13 cellular contexts compared by ENCODE assay signal in genomic region chr16:48053346-48053745, GRCh38.
DNase-seq lines count a peak whose midpoint lies in the region; ATAC-seq, FAIRE-seq and TF ChIP-seq lines count a peak whose summit lies in the region.
"Had no signal": no experiment of that assay in that cellular context is flagged by ENCODE, and none has a peak within 500 bp of the region (broad histone marks: within the 10 kb centered on the region; RNA-seq: fewer than 3 reads in every experiment).

No MANE protein-coding gene starts in this region.

- no peak for TF ChIP-seq CTCF in endothelial cell of umbilical vein (IDR thresholded peaks at IDR 0.05; ENCODE audit: extremely low read depth in 1 of 2, insufficient read depth in 1 of 2, low read depth in 1 of 2, low read length in 2 of 2)

- no peaks in the 10 kb centered on the region for H3K36me3 Mint-ChIP-seq in stimulated activated effector memory CD8-positive, alpha-beta T cell treated with anti-CD3 and anti-CD28 coated beads, Interleukin-12 subunit alpha, Interleukin-12 subunit beta, amount 100 ng/mL, for 72 hours

- no peaks in the 10 kb centered on the region for H3K4me1 ChIP-seq in endothelial cell of umbilical vein (ENCODE audit: control insufficient read depth, extremely low read depth, insufficient read depth, low read length)

- BruUV-seq in endothelial cell of umbilical vein (replicated peaks; lab: Mats Ljungman, UMichigan): no TSS peak

- no peaks in the 10 kb centered on the region for H3K36me3 ChIP-seq in endothelial cell of umbilical vein (ENCODE audit: control insufficient read depth in 2 of 2, extremely low read depth in 1 of 2, insufficient read depth in 2 of 2, low read length in 2 of 2)
- H3K36me3 ChIP-seq: heart right ventricle had no signal

- intact Hi-C loops in endothelial cell of umbilical vein (cut with micrococcal nuclease): loop anchor here (10.0 kb wide), 1 partner anchor 1109 kb away; no protein-coding TSS in a partner anchor

- no peak overlapping the region for H3K4me3 ChIP-seq in endothelial cell of umbilical vein (replicated peaks in 1 of 3; ENCODE audit: insufficient read depth in 1 of 3, low read depth in 1 of 3, low read length in 3 of 3)
- H3K4me3 ChIP-seq: heart right ventricle had no signal

- H3K4me2 ChIP-seq in endothelial cell of umbilical vein (ENCODE audit: insufficient read depth, low read length): no peak overlapping the region

- FAIRE-seq in endothelial cell of umbilical vein (lab: Jason Lieb, UNC): no peak

- CTCF ChIA-PET in endothelial cell of umbilical vein (lab: Charles Lee): interaction anchor here (0.7 to 6.0 kb wide), 5 partner anchors 43 to 1015 kb away, joined by 3 to 199 read pairs (median 4); partner anchors contain the start of gene NETO2

- dilution Hi-C loops in endothelial cell of umbilical vein (cut with MboI; ENCODE audit: extremely low pct_ligation_motif_present, low sequenced_read_pairs): no loop called here

- no peaks in the 10 kb centered on the region for H4K20me1 ChIP-seq in endothelial cell of umbilical vein (replicated peaks; ENCODE audit: control insufficient read depth, extremely low read depth, insufficient read depth, low read length)

- peaks cover 0 to 2% of the 10 kb centered on the region in 2 experiments for H3K27me3 ChIP-seq in endothelial cell of umbilical vein (ENCODE audit: control insufficient read depth in 2 of 2, insufficient read depth in 2 of 2, low read length in 2 of 2)

- H3K79me2 ChIP-seq in endothelial cell of umbilical vein (ENCODE audit: control insufficient read depth, insufficient read depth, low read length): no peaks in the 10 kb centered on the region

- H3K9me3 Mint-ChIP-seq in stimulated activated effector memory CD8-positive, alpha-beta T cell treated with anti-CD3 and anti-CD28 coated beads, Interleukin-12 subunit alpha, Interleukin-12 subunit beta, amount 100 ng/mL, for 72 hours: no peaks in the 10 kb centered on the region

- peak; percentile 67 for DNase-seq in AG20443 (ENCODE audit: low spot score)
- DNase-seq in LHCN-M2 (ENCODE audit: low read depth): peak; percentile 12
- peak; percentile 2 for DNase-seq in endothelial cell of umbilical vein (ENCODE audit: low read depth, low spot score)
- peak; percentile 3 for DNase-seq in myocyte (ENCODE audit: low read depth)
- no peak for DNase-seq in GF-D8 (lab: John Stamatoyannopoulos, UW)
- DNase-seq in activated CD4-positive, CD25-positive, alpha-beta regulatory T cell (lab: John Stamatoyannopoulos, UW): no peak
- DNase-seq in stimulated activated effector memory CD8-positive, alpha-beta T cell treated with anti-CD3 and anti-CD28 coated beads, Interleukin-12 subunit alpha, Interleukin-12 subunit beta, amount 100 ng/mL, for 72 hours (ENCODE audit: low spot score in 2 of 2): no peak
- DNase-seq: activated CD8-positive, alpha-beta memory T cell treated with anti-CD3 and anti-CD28 coated beads for 24 hours; NCI-H1930; posterior cingulate gyrus had no signal

- no peaks in the 10 kb centered on the region for H3K9me3 ChIP-seq in endothelial cell of umbilical vein (replicated peaks; ENCODE audit: control insufficient read depth, insufficient read depth, low read length)
- H3K9me3 ChIP-seq: heart right ventricle had no signal

- no peak overlapping the region for H3K27ac Mint-ChIP-seq in stimulated activated effector memory CD8-positive, alpha-beta T cell treated with anti-CD3 and anti-CD28 coated beads, Interleukin-12 subunit alpha, Interleukin-12 subunit beta, amount 100 ng/mL, for 72 hours

- H3K9me1 ChIP-seq in endothelial cell of umbilical vein (replicated peaks; ENCODE audit: control insufficient read depth, extremely low read depth, insufficient read depth, low read length): no peaks in the 10 kb centered on the region

- no peak overlapping the region for H3K4me3 Mint-ChIP-seq in stimulated activated effector memory CD8-positive, alpha-beta T cell treated with anti-CD3 and anti-CD28 coated beads, Interleukin-12 subunit alpha, Interleukin-12 subunit beta, amount 100 ng/mL, for 72 hours

- POLR2A ChIA-PET in endothelial cell of umbilical vein (lab: Charles Lee): interaction anchor here (0.6 kb wide), 1 partner anchor 1076 kb away, joined by 3 read pairs; no protein-coding TSS in a partner anchor

- H3K9ac ChIP-seq in endothelial cell of umbilical vein (replicated peaks; ENCODE audit: extremely low read depth, insufficient read depth, low read length): no peak overlapping the region

- no peak for ATAC-seq in HG03460 (IDR thresholded peaks at IDR 0.05; ENCODE audit: unreplicated experiment)
- no peak for ATAC-seq in stimulated activated effector memory CD8-positive, alpha-beta T cell treated with anti-CD3 and anti-CD28 coated beads, Interleukin-12 subunit alpha, Interleukin-12 subunit beta, amount 100 ng/mL, for 72 hours

- H3K4me1 Mint-ChIP-seq in stimulated activated effector memory CD8-positive, alpha-beta T cell treated with anti-CD3 and anti-CD28 coated beads, Interleukin-12 subunit alpha, Interleukin-12 subunit beta, amount 100 ng/mL, for 72 hours: peaks cover 6% of the 10 kb centered on the region

- H2AFZ ChIP-seq in endothelial cell of umbilical vein (ENCODE audit: low read depth, low read length): no peak overlapping the region

- no peak overlapping the region for H3K27ac ChIP-seq in endothelial cell of umbilical vein (ENCODE audit: insufficient read depth, low read depth, low read length)
- H3K27ac ChIP-seq: C4-2B, heart right ventricle had no signal

- no peak for TF ChIP-seq POLR2A in endothelial cell of umbilical vein (IDR thresholded peaks at IDR 0.05; ENCODE audit: low read depth, low read length)

TF ChIP-seq in endothelial cell of umbilical vein, 7 proteins besides CTCF, POLR2A, EP300 and RAD21:
- no peak for TF ChIP-seq FOS (IDR thresholded peaks at IDR 0.05; ENCODE audit: borderline replicate concordance, insufficient read depth, low read length)
- TF ChIP-seq GATA2 (IDR thresholded peaks at IDR 0.05; ENCODE audit: insufficient read depth, insufficient read length, low read depth, low read length): no peak
- TF ChIP-seq MAX (IDR thresholded peaks at IDR 0.05; ENCODE audit: insufficient read depth, insufficient read length): no peak

Comparison
In these comparisons a context has a peak if more than half of its experiments do, and no peak if none do; other contexts are left out.
1. DNase-seq: peak in AG20443 (single experiment), LHCN-M2 (single experiment), endothelial cell of umbilical vein (single experiment) and myocyte (single experiment); none in GF-D8 (single experiment), activated CD4-positive, CD25-positive, alpha-beta regulatory T cell (0 of 4) and stimulated activated effector memory CD8-positive, alpha-beta T cell treated with anti-CD3 and anti-CD28 coated beads, Interleukin-12 subunit alpha, Interleukin-12 subunit beta, amount 100 ng/mL, for 72 hours (0 of 2).